8 cellular contexts compared by ENCODE assay signal in genomic region chr1:207404849-207405525, GRCh38. TPM values are rescaled to one million over a fixed set of nuclear protein-coding genes. Genes with fewer than 3 reads are reported as not detected.
DNase-seq lines count a peak whose midpoint lies in the region; ATAC-seq, FAIRE-seq and TF ChIP-seq lines count a peak whose summit lies in the region.

No MANE protein-coding gene starts in this region.

- H3K4me1 Mint-ChIP-seq in Calu3 (ENCODE audit: low read depth, unreplicated experiment) = peaks cover 15% of the 10 kb centered on the region

- no TSS peak for BruUV-seq in Calu3 (replicated peaks; lab: Mats Ljungman, UMichigan)

- no peaks in the 10 kb centered on the region for H3K9me3 Mint-ChIP-seq in Calu3 (ENCODE audit: low read depth, unreplicated experiment)

- DNase-seq in Calu3 = peak; percentile 32
- DNase-seq in H54 (ENCODE audit: insufficient read length, low spot score) = peak; percentile 28
- peak; percentile 56 for DNase-seq in NCI-H2081 treated with DMSO at 0.1 percent for 48 hours (lab: John Stamatoyannopoulos, UW)
- DNase-seq in foreskin keratinocyte = peak; percentile 20 to 50
- DNase-seq in pancreas = no peak
- no peak for DNase-seq in mesenteric fat pad (ENCODE audit: low spot score)
- DNase-seq in activated gamma-delta T cell treated with Interleukin-2 at 50 U/mL for 16 hours = no peak

- H3K27me3 ChIP-seq in foreskin keratinocyte = peaks cover 15% of the 10 kb centered on the region
- no peaks in the 10 kb centered on the region for H3K27me3 ChIP-seq in pancreas

- ATAC-seq in foreskin keratinocyte (peak; percentile 57), pancreas (peak; percentile 79 to 96 (median 93))

- CTCF ChIA-PET in Calu3 (lab: Charles Lee) = interaction anchor here (0.6 to 2.2 kb wide), 19 partner anchors 12 to 546 kb away, joined by 3 to 18 read pairs (median 4); partner anchors contain the start of genes C4BPB and CD55

- TF ChIP-seq CTCF in Calu3 (IDR thresholded peaks at IDR 0.05; ENCODE audit: unreplicated experiment) = peak; percentile 62
- peak; percentile 91 for TF ChIP-seq CTCF in foreskin keratinocyte (conservative IDR thresholded peaks at IDR 0.05)
- peak; percentile 56 to 75 (median 69) for TF ChIP-seq CTCF in pancreas (IDR thresholded peaks at IDR 0.05)

- intact Hi-C loops in Calu3 (cut with micrococcal nuclease; ENCODE audit: unreplicated experiment) = loop anchor here (1.0 to 5.0 kb wide), 7 partner anchors 84 to 321 kb away; partner anchors contain the start of genes C4BPB, CD55 and CR1
- intact Hi-C loops in pancreas (cut with DNase I) = loop anchor here in 2 of 3 donors (5.0 to 10.0 kb wide), 2 partner anchors 318 to 320 kb away; partner anchors contain the start of gene C4BPB (in 2 of the 2)

- H3K4me3 Mint-ChIP-seq in Calu3 (ENCODE audit: low read depth, unreplicated experiment) = no peak overlapping the region

- H3K36me3 ChIP-seq in pancreas = no peaks in the 10 kb centered on the region

- no peak for TF ChIP-seq POLR2A in H54 (IDR thresholded peaks at IDR 0.05; ENCODE audit: low read depth, low read length)

- H3K27ac ChIP-seq in foreskin keratinocyte (no peak overlapping the region), pancreas (no peak overlapping the region)

- no peak overlapping the region for H3K27ac Mint-ChIP-seq in Calu3 (ENCODE audit: unreplicated experiment)

- H3K4me1 ChIP-seq in foreskin keratinocyte (no peaks in the 10 kb centered on the region), pancreas (peaks cover 0 to 3% (median 0%) of the 10 kb centered on the region in 3 donors)

- no peak overlapping the region for H3K4me3 ChIP-seq in pancreas

- FAIRE-seq in H54 (lab: Jason Lieb, UNC) = peak; percentile 91
- peak; percentile 97 for FAIRE-seq in TTC549 (lab: Jason Lieb, UNC)
- peak; percentile 84 for FAIRE-seq in pancreas (lab: Jason Lieb, UNC)

- no peaks in the 10 kb centered on the region for H3K27me3 Mint-ChIP-seq in Calu3 (ENCODE audit: unreplicated experiment)

- no peaks in the 10 kb centered on the region for H3K9me3 ChIP-seq in pancreas

- WGBS in pancreas, 2 donors = 73 to 96% methylated on average over 5 to 6 of the region's 6 CpGs

- no peaks in the 10 kb centered on the region for H3K36me3 Mint-ChIP-seq in Calu3 (ENCODE audit: insufficient read depth, unreplicated experiment)

RNA-seq across cellular contexts. Expression of gene CR2, which starts 49.1 kb away (rescaled TPM):
- total RNA-seq in Calu3 (2022) (0.83 and 2.6 TPM in 2 replicates), foreskin keratinocyte (not detected in 2 replicates), pancreas (under 1 TPM in 5 of 6 donors, not detected in 1; 0.03 to 0.34 (median 0.14) TPM), mesenteric fat pad (not detected)
- polyA plus RNA-seq in foreskin keratinocyte (not detected in 2 replicates), pancreas (under 1 TPM; 0.04 to 0.07 TPM)

Comparison
In these comparisons a context has a peak if more than half of its experiments do, and no peak if none do; other contexts are left out.
1. DNase-seq: peak in Calu3 (single experiment), H54 (single experiment), NCI-H2081 treated with DMSO at 0.1 percent for 48 hours (single experiment) and foreskin keratinocyte (2 of 2); none in pancreas (0 of 6), mesenteric fat pad (single experiment) and activated gamma-delta T cell treated with Interleukin-2 at 50 U/mL for 16 hours (single experiment).
2. Peak in every context shown above with its lines, with median percentiles within 50 percentile points of each other: CTCF ChIP-seq.